ENCODE assay signal across 18 cellular contexts in the genomic region with DNA sequence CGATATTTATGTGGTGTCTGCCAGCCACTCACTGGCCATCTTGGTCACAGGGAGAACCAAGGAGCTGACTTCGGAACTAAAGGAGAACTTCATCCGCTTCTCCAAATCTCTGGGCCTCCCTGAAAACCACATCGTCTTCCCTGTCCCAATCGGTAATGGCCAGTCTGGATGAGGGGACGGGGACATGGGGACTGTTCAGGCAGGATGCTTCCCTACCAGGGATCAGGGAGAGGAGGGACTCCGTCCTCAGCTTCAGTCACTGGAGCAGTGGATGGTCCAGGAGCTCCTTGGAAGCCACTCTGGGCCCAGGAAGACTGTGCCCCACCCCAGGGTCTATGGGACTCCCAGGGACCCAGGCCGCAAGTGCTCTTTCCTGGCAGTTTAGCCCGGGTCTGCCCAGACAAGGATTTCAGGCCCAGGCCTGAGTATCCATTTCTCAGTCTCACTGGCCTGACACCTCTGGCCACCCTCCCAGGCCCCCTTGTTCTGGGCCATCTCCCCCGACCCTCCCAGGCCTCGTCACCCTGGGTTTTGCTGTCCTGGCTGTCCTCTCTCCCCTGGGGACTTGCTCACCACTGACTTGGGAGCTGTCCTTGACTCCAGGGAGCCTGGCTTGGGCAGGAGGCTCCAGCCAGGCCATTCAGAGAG. TPM values are rescaled to one million over a fixed set of nuclear protein-coding genes. Genes with fewer than 3 reads are reported as not detected.
"Had no signal": no experiment of that assay in that cellular context is flagged by ENCODE, and none has a peak within 500 bp of the region (broad histone marks: within the 10 kb centered on the region; RNA-seq: fewer than 3 reads in every experiment).

No MANE protein-coding gene starts in this region.

- H3K27ac ChIP-seq: adrenal gland, cardiac muscle cell, esophagus muscularis mucosa, pancreas, tibial artery had no signal

- H3K36me3 ChIP-seq: adrenal gland, cardiac muscle cell, esophagus muscularis mucosa, pancreas, tibial artery, WERI-Rb-1 had no signal

- H3K4me3 ChIP-seq: adrenal gland, cardiac muscle cell, esophagus muscularis mucosa, pancreas, tibial artery had no signal

- H3K9me3 ChIP-seq: adrenal gland, esophagus muscularis mucosa, pancreas, tibial artery had no signal

- FAIRE-seq: colon, endometrium, keratinocyte, pancreas, urothelium cell line had no signal

- H3K27me3 ChIP-seq: adrenal gland, cardiac muscle cell, esophagus muscularis mucosa, pancreas, tibial artery had no signal

- DNase-seq: activated CD4-positive, alpha-beta T cell treated with anti-CD3 and anti-CD28 coated beads, Interleukin-2, amount 50 U/mL, for 48 hours; activated T-cell treated with anti-CD3 and anti-CD28 coated beads, Interleukin-2, amount 50 U/mL, for 1 hour; mesenchymal stem cell; nephron progenitor cell; stimulated activated CD4-positive, alpha-beta T cell treated with anti-CD3 and anti-CD28 coated beads, Interleukin-2, amount 100 ng/mL, for 48 hours; stimulated activated naive CD4-positive, alpha-beta T cell; T-helper 17 cell; WERI-Rb-1 had no signal

RNA-seq across cellular contexts. Expression of gene LCN2, which starts 3.0 kb away (rescaled TPM):
- total RNA-seq: activated T-helper 2 cell treated with anti-CD3 and anti-CD28 coated beads, Interferon-gamma antibody, Interleukin-2, Interleukin-4, amounts not matched to agents 10 μg/mL and 5 μg/mL and 100 μg/mL, durations not matched to agents 14 hours and 24 hours and 36 hours; cardiac muscle cell had no signal
- polyA plus RNA-seq: cardiac muscle cell had no signal
